ENCODE assay signal across 17 cellular contexts in genomic region chr14:59154383-59154782, GRCh38. TPM values are rescaled to one million over a fixed set of nuclear protein-coding genes. Genes with fewer than 3 reads are reported as not detected.
A peak's percentile ranks its signal among the peaks of the same experiment; 100 is the strongest.
DNase-seq lines count a peak whose midpoint lies in the region; ATAC-seq and TF ChIP-seq lines count a peak whose summit lies in the region.
"Had no signal": no experiment of that assay in that cellular context is flagged by ENCODE, and none has a peak within 500 bp of the region (broad histone marks: within the 10 kb centered on the region; RNA-seq: fewer than 3 reads in every experiment).

No MANE protein-coding gene starts in this region.

- no peak overlapping the region for H2AK5ac ChIP-seq in trophoblast cell (ENCODE audit: low read length)

- H4K91ac ChIP-seq in trophoblast cell (ENCODE audit: low read depth, low read length): no peak overlapping the region

- CTCF ChIA-PET in CD4-positive, alpha-beta T cell (lab: Charles Lee): no interaction called here

- POLR2A ChIA-PET in CD4-positive, alpha-beta T cell (lab: Charles Lee): interaction anchor here (1.2 kb wide), 1 partner anchor 35 kb away, joined by 3 read pairs; no protein-coding TSS in a partner anchor

- no peak overlapping the region for H4K8ac ChIP-seq in trophoblast cell (ENCODE audit: low read depth, low read length)

- no peak overlapping the region for H3K4me2 ChIP-seq in trophoblast cell (ENCODE audit: low read length)
- H3K4me2 ChIP-seq: KMS-11 had no signal

- H2BK120ac ChIP-seq in trophoblast cell (ENCODE audit: insufficient read depth, low read length, poor library complexity): no peak overlapping the region

- H3K4me1 ChIP-seq in trophoblast cell (ENCODE audit: control insufficient read depth in 1 of 2, insufficient read depth in 2 of 2, low read length in 2 of 2) (no peaks in the 10 kb centered on the region), heart left ventricle (peaks cover 0 to 7% (median 0%) of the 10 kb centered on the region in 12 donors)

- no peak overlapping the region for H3K23ac ChIP-seq in trophoblast cell (ENCODE audit: low read length)

- H3K9me3 Mint-ChIP-seq in CD4-positive, alpha-beta T cell: no peaks in the 10 kb centered on the region

- DNase-seq in CD4-positive, alpha-beta T cell: no peak
- DNase-seq in HT-29 (ENCODE audit: low spot score) (peak; percentile 9), amniotic epithelial cell (ENCODE audit: low read depth) (peak; percentile 21), lung microvascular endothelial cell (ENCODE audit: low read depth in 2 of 2) (peak; percentile 13), trophoblast cell (no peak), cerebellar cortex (ENCODE audit: low spot score) (no peak), NCI-H128 (lab: John Stamatoyannopoulos, UW; ENCODE audit: unreplicated experiment) (no peak), heart left ventricle (no peak)
- DNase-seq: ACHN, DMS53, NCI-H1092, NCI-H1694, NCI-H2107, PC-3 had no signal

- H3K4me3 ChIP-seq in trophoblast cell (ENCODE audit: low read depth, low read length) (no peak overlapping the region), heart left ventricle (no peak overlapping the region)
- H3K4me3 ChIP-seq: GM12878, HAP-1 had no signal

- TF ChIP-seq POLR2A in heart left ventricle (IDR thresholded peaks at IDR 0.05): no peak

- peak overlapping the region; percentile 63 for H3K27ac Mint-ChIP-seq in CD4-positive, alpha-beta T cell

- TF ChIP-seq CTCF in CD4-positive, alpha-beta T cell (IDR thresholded peaks at IDR 0.05): no peak
- no peak for TF ChIP-seq CTCF in heart left ventricle (IDR thresholded peaks at IDR 0.05)

- WGBS in trophoblast cell (ENCODE audit: extremely low coverage, insufficient coverage, insufficient read length): no CpG with 5 or more reads among the region's 2 CpGs
- WGBS in heart left ventricle, 4 donors: 74 to 86% (median 83%) methylated on average over 2 of the region's 2 CpGs

- no peak overlapping the region for H4K12ac ChIP-seq in trophoblast cell (ENCODE audit: low read depth, low read length)

- peaks cover 5% of the 10 kb centered on the region for H3K27me3 ChIP-seq in CD4-positive, alpha-beta T cell (ENCODE audit: control insufficient read depth, insufficient read depth, low read length)
- H3K27me3 ChIP-seq in trophoblast cell (ENCODE audit: insufficient read depth, low read length) (no peaks in the 10 kb centered on the region), heart left ventricle (no peaks in the 10 kb centered on the region)

- H3K14ac ChIP-seq in trophoblast cell (ENCODE audit: low read length): no peak overlapping the region

- H3K9me3 ChIP-seq in CD4-positive, alpha-beta T cell (ENCODE audit: control insufficient read depth, low read length): no peaks in the 10 kb centered on the region
- H3K9me3 ChIP-seq in trophoblast cell (ENCODE audit: insufficient read depth, low read depth, low read length) (no peaks in the 10 kb centered on the region), heart left ventricle (peaks cover 0 to 4% (median 0%) of the 10 kb centered on the region in 12 donors)
- H3K9me3 ChIP-seq: HAP-1 had no signal

- no peak overlapping the region for H2BK12ac ChIP-seq in trophoblast cell (ENCODE audit: low read length)

- H3K4ac ChIP-seq in trophoblast cell (ENCODE audit: low read depth, low read length): no peak overlapping the region

- no peaks in the 10 kb centered on the region for H3K79me2 ChIP-seq in trophoblast cell (ENCODE audit: control insufficient read depth, insufficient read depth, low read length, poor library complexity)

- peak; percentile 71 for ATAC-seq in CD4-positive, alpha-beta T cell (ENCODE audit: poor library complexity)
- no peak for ATAC-seq in heart left ventricle
- ATAC-seq: GM12878, PC-3 had no signal

- no peak overlapping the region for H3K18ac ChIP-seq in trophoblast cell (ENCODE audit: low read length)

- no peaks in the 10 kb centered on the region for H3K27me3 Mint-ChIP-seq in CD4-positive, alpha-beta T cell

- no peak overlapping the region for H3K4me3 Mint-ChIP-seq in CD4-positive, alpha-beta T cell

- H3K27ac ChIP-seq in CD4-positive, alpha-beta T cell (ENCODE audit: low read depth, low read length): no peak overlapping the region
- no peak overlapping the region for H3K27ac ChIP-seq in trophoblast cell (ENCODE audit: low read depth, low read length)
- H3K27ac ChIP-seq in heart left ventricle: no peak overlapping the region
- H3K27ac ChIP-seq: KMS-11 had no signal

- no peak overlapping the region for H2BK5ac ChIP-seq in trophoblast cell (ENCODE audit: low read depth, low read length, poor library complexity)

- H3K36me3 Mint-ChIP-seq in CD4-positive, alpha-beta T cell (ENCODE audit: low read depth): no peaks in the 10 kb centered on the region

- peaks cover 21% of the 10 kb centered on the region for H3K4me1 Mint-ChIP-seq in CD4-positive, alpha-beta T cell (ENCODE audit: low read depth)

- no peak overlapping the region for H2AFZ ChIP-seq in trophoblast cell (ENCODE audit: insufficient read depth, low read length, poor library complexity)

- intact Hi-C loops in CD4-positive, alpha-beta T cell (cut with DNase I, micrococcal nuclease): no loop called here
- intact Hi-C loops in heart left ventricle (cut with DNase I): no loop called here

- no peak overlapping the region for H3K9ac ChIP-seq in trophoblast cell (ENCODE audit: low read length)
- H3K9ac ChIP-seq: KMS-11 had no signal

- H3K79me1 ChIP-seq in trophoblast cell (ENCODE audit: low read length): peaks cover 1% of the 10 kb centered on the region

- no peaks in the 10 kb centered on the region for H3K36me3 ChIP-seq in trophoblast cell (ENCODE audit: control insufficient read depth in 1 of 2, insufficient read depth in 2 of 2, low read length in 2 of 2)
- H3K36me3 ChIP-seq in heart left ventricle: no peaks in the 10 kb centered on the region
- H3K36me3 ChIP-seq: HAP-1 had no signal

RNA-seq across cellular contexts. Expression of gene DAAM1, which starts 34.1 kb away (rescaled TPM):
- total RNA-seq in CD4-positive, alpha-beta T cell: 1 to 10 TPM; 7.4 to 8.8 TPM
- total RNA-seq in HT-29 (2014; rRNA removed; shearing (Covaris generic)): 2.6 and 8.5 TPM in 2 replicates
- 23.0 and 25.7 TPM in 2 replicates for total RNA-seq in lung microvascular endothelial cell
- polyA plus RNA-seq in trophoblast cell (2013): 38.2 and 39.7 TPM in 2 replicates
- 10 to 100 TPM; 35.1 to 92.6 (median 68.4) TPM for total RNA-seq in heart left ventricle
- polyA plus RNA-seq in heart left ventricle: 10 to 100 TPM; 18.2 to 58.3 TPM

Comparison
In these comparisons a context has a peak if more than half of its experiments do, and no peak if none do; other contexts are left out.
1. DNase-seq: peak in HT-29 (single experiment), amniotic epithelial cell (single experiment) and lung microvascular endothelial cell (2 of 2); none in CD4-positive, alpha-beta T cell (0 of 10), trophoblast cell (0 of 2), cerebellar cortex (single experiment), NCI-H128 (single experiment) and heart left ventricle (0 of 5).